In genomic region chr2:154537845-154538244, GRCh38 we compare ENCODE assay signal across 25 cellular contexts.
"Had no signal": no experiment of that assay in that cellular context is flagged by ENCODE, and none has a peak within 500 bp of the region (broad histone marks: within the 10 kb centered on the region; RNA-seq: fewer than 3 reads in every experiment).

No MANE protein-coding gene starts in this region.

- H3K4me3 ChIP-seq: prostate gland, smooth muscle cell, stomach, testis, upper lobe of right lung had no signal

- H3K4me2 ChIP-seq: smooth muscle cell had no signal

- H3K27ac Mint-ChIP-seq: activated B cell treated with CpG ODN at 0.5 μM for 24 hours; activated CD4-positive, alpha-beta memory T cell treated with anti-CD3 and anti-CD28 coated beads for 36 hours; activated naive CD4-positive, alpha-beta T cell treated with anti-CD3 and anti-CD28 coated beads, Interleukin-2, amount 50 U/mL, for 72 hours; activated T-helper 1 cell treated with anti-CD3 and anti-CD28 coated beads, Interleukin-12 subunit alpha, Interleukin-12 subunit beta, Interleukin-2, Interleukin-4 antibody, amounts not matched to agents 30 ng/mL and 10 ng/mL and 1 ng/mL, durations not matched to agents 14 hours and 24 hours and 36 hours; dendritic cell treated with granulocyte-macrophage colony-stimulating factor and Interleukin-4, amounts not matched to agents 40 ng/mL and 50 ng/mL, for 4 days; nephron; stimulated activated effector memory CD8-positive, alpha-beta T cell treated with anti-CD3 and anti-CD28 coated beads, Interleukin-12 subunit alpha, Interleukin-12 subunit beta, amount 100 ng/mL, for 72 hours had no signal

- H3K9me3 Mint-ChIP-seq: activated T-helper 1 cell treated with anti-CD3 and anti-CD28 coated beads, Interleukin-12 subunit alpha, Interleukin-12 subunit beta, Interleukin-2, Interleukin-4 antibody, amounts not matched to agents 30 ng/mL and 10 ng/mL and 1 ng/mL, durations not matched to agents 14 hours and 24 hours and 36 hours; dendritic cell treated with granulocyte-macrophage colony-stimulating factor and Interleukin-4, amounts not matched to agents 40 ng/mL and 50 ng/mL, for 4 days; nephron had no signal

- ATAC-seq: activated naive CD4-positive, alpha-beta T cell treated with anti-CD3 and anti-CD28 coated beads, Interleukin-2, amount 50 U/mL, for 72 hours; left lobe of liver; sciatic nerve; stimulated activated effector memory CD8-positive, alpha-beta T cell treated with anti-CD3 and anti-CD28 coated beads, Interleukin-12 subunit alpha, Interleukin-12 subunit beta, amount 100 ng/mL, for 72 hours; upper lobe of right lung had no signal

- H3K36me3 ChIP-seq: prostate gland, stomach, upper lobe of right lung had no signal

- H3K4me1 ChIP-seq: prostate gland, stomach, testis, upper lobe of right lung had no signal

- DNase-seq: activated B cell treated with CpG ODN at 0.5 μM for 24 hours; activated CD4-positive, alpha-beta memory T cell treated with anti-CD3 and anti-CD28 coated beads for 36 hours; activated CD4-positive, alpha-beta T cell treated with anti-CD3 and anti-CD28 coated beads for 4 hours; activated gamma-delta T cell treated with Interleukin-2 at 50 U/mL for 16 hours; activated T-cell treated with anti-CD3 and anti-CD28 coated beads for 4 hours; effector memory CD4-positive, alpha-beta T cell; hypothalamus; islet precursor cell; mammary epithelial cell; midbrain; stimulated activated CD4-positive, alpha-beta T cell treated with anti-CD3 and anti-CD28 coated beads, Interleukin-4, amount 100 ng/mL, for 24 hours; stomach; T-helper 1 cell; T-helper 9 cell; testis; upper lobe of right lung had no signal

- H3K36me3 Mint-ChIP-seq: activated CD4-positive, alpha-beta memory T cell treated with anti-CD3 and anti-CD28 coated beads for 36 hours; stimulated activated effector memory CD8-positive, alpha-beta T cell treated with anti-CD3 and anti-CD28 coated beads, Interleukin-12 subunit alpha, Interleukin-12 subunit beta, amount 100 ng/mL, for 72 hours had no signal

- H3K9me3 ChIP-seq: prostate gland, stomach, testis, upper lobe of right lung had no signal

- H3K4me1 Mint-ChIP-seq: activated B cell treated with CpG ODN at 0.5 μM for 24 hours; nephron; stimulated activated effector memory CD8-positive, alpha-beta T cell treated with anti-CD3 and anti-CD28 coated beads, Interleukin-12 subunit alpha, Interleukin-12 subunit beta, amount 100 ng/mL, for 72 hours had no signal

- H3K4me3 Mint-ChIP-seq: activated B cell treated with CpG ODN at 0.5 μM for 24 hours; activated CD4-positive, alpha-beta memory T cell treated with anti-CD3 and anti-CD28 coated beads for 36 hours; activated T-helper 1 cell treated with anti-CD3 and anti-CD28 coated beads, Interleukin-12 subunit alpha, Interleukin-12 subunit beta, Interleukin-2, Interleukin-4 antibody, amounts not matched to agents 30 ng/mL and 10 ng/mL and 1 ng/mL, durations not matched to agents 14 hours and 24 hours and 36 hours; dendritic cell treated with granulocyte-macrophage colony-stimulating factor and Interleukin-4, amounts not matched to agents 40 ng/mL and 50 ng/mL, for 4 days; nephron; stimulated activated effector memory CD8-positive, alpha-beta T cell treated with anti-CD3 and anti-CD28 coated beads, Interleukin-12 subunit alpha, Interleukin-12 subunit beta, amount 100 ng/mL, for 72 hours had no signal

- H3K27me3 ChIP-seq: stomach, testis, upper lobe of right lung had no signal

- H3K27me3 Mint-ChIP-seq: activated B cell treated with CpG ODN at 0.5 μM for 24 hours; activated CD4-positive, alpha-beta memory T cell treated with anti-CD3 and anti-CD28 coated beads for 36 hours; dendritic cell treated with granulocyte-macrophage colony-stimulating factor and Interleukin-4, amounts not matched to agents 40 ng/mL and 50 ng/mL, for 4 days had no signal

- H3K27ac ChIP-seq: prostate gland, stomach, testis, upper lobe of right lung had no signal
